In genomic region chr20:46652699-46653098, GRCh38 we compare ENCODE assay signal across 25 cellular contexts. TPM values are rescaled to one million over a fixed set of nuclear protein-coding genes. Genes with fewer than 3 reads are reported as not detected.
"Had no signal": no experiment of that assay in that cellular context is flagged by ENCODE, and none has a peak within 500 bp of the region (broad histone marks: within the 10 kb centered on the region; RNA-seq: fewer than 3 reads in every experiment).

No MANE protein-coding gene starts in this region.

- H3K4me1 Mint-ChIP-seq: activated CD4-positive, alpha-beta T cell treated with anti-CD3 and anti-CD28 coated beads, Interleukin-2, amount 10 ng/mL, durations not matched to agents 24 days and 14 days; memory B cell had no signal

- H3K4me1 ChIP-seq: ascending aorta, left lung, right atrium auricular region had no signal

- H3K36me3 ChIP-seq: ascending aorta, cardiac muscle cell, esophagus squamous epithelium, left lung, neutrophil, right atrium auricular region, suprapubic skin had no signal

- DNase-seq: activated CD4-positive, alpha-beta T cell treated with anti-CD3 and anti-CD28 coated beads, Interleukin-2, amount 10 ng/mL, durations not matched to agents 24 days and 14 days; activated CD4-positive, CD25-positive, alpha-beta regulatory T cell; activated naive CD4-positive, alpha-beta T cell; activated naive CD8-positive, alpha-beta T cell treated with anti-CD3 and anti-CD28 coated beads, Interleukin-2, amount 10 ng/mL, durations not matched to agents 7 days and 5 days; activated T-cell treated with anti-CD3 and anti-CD28 coated beads for 4 hours; esophagus squamous epithelium; left lung; natural killer cell; posterior cingulate gyrus; stimulated activated CD4-positive, alpha-beta T cell treated with anti-CD3 and anti-CD28 coated beads, Interleukin-15, amount 100 ng/mL, for 24 hours; stimulated activated CD4-positive, alpha-beta T cell treated with anti-CD3 and anti-CD28 coated beads, Interleukin-4, amount 100 ng/mL, for 24 hours; stimulated activated naive CD4-positive, alpha-beta T cell had no signal

- H3K27me3 ChIP-seq: ascending aorta, right atrium auricular region had no signal

- FAIRE-seq: colon, endometrium, keratinocyte had no signal

- H3K9me3 Mint-ChIP-seq: activated CD4-positive, alpha-beta T cell treated with anti-CD3 and anti-CD28 coated beads, Interleukin-2, amount 10 ng/mL, durations not matched to agents 24 days and 14 days; activated naive CD8-positive, alpha-beta T cell treated with anti-CD3 and anti-CD28 coated beads, Interleukin-2, amount 10 ng/mL, durations not matched to agents 7 days and 5 days; natural killer cell; type B pancreatic cell had no signal

- H3K27ac Mint-ChIP-seq: activated CD4-positive, alpha-beta T cell treated with anti-CD3 and anti-CD28 coated beads, Interleukin-2, amount 10 ng/mL, durations not matched to agents 24 days and 14 days; activated naive CD8-positive, alpha-beta T cell treated with anti-CD3 and anti-CD28 coated beads, Interleukin-2, amount 10 ng/mL, durations not matched to agents 7 days and 5 days; memory B cell; natural killer cell; type B pancreatic cell had no signal

- H3K9me3 ChIP-seq: ascending aorta, esophagus squamous epithelium, left lung, neutrophil, right atrium auricular region, suprapubic skin had no signal

- H3K27ac ChIP-seq: ascending aorta, cardiac muscle cell, esophagus squamous epithelium, hepatocyte, left lung, neutrophil, right atrium auricular region, skin epidermis, suprapubic skin had no signal

- H3K36me3 Mint-ChIP-seq: memory B cell, type B pancreatic cell had no signal

- H3K4me3 ChIP-seq: ascending aorta, cardiac muscle cell, esophagus squamous epithelium, hepatocyte, left lung, right atrium auricular region, skin epidermis, suprapubic skin had no signal

- ATAC-seq: left lung, natural killer cell had no signal

- H3K4me3 Mint-ChIP-seq: activated CD4-positive, alpha-beta T cell treated with anti-CD3 and anti-CD28 coated beads, Interleukin-2, amount 10 ng/mL, durations not matched to agents 24 days and 14 days; activated naive CD8-positive, alpha-beta T cell treated with anti-CD3 and anti-CD28 coated beads, Interleukin-2, amount 10 ng/mL, durations not matched to agents 7 days and 5 days; memory B cell; natural killer cell; type B pancreatic cell had no signal

RNA-seq across cellular contexts. Expression of gene SLC13A3, which starts 1.4 kb away (rescaled TPM):
- total RNA-seq: activated CD4-positive, alpha-beta T cell treated with anti-CD3 and anti-CD28 coated beads, Interleukin-2, amount 10 ng/mL, durations not matched to agents 24 days and 14 days; activated CD8-positive, alpha-beta memory T cell treated with anti-CD3 and anti-CD28 coated beads for 36 hours; ascending aorta had no signal

RNA-seq across cellular contexts. Expression of gene SLC2A10, which starts 56.8 kb away (rescaled TPM):
- total RNA-seq: activated CD4-positive, alpha-beta T cell treated with anti-CD3 and anti-CD28 coated beads, Interleukin-2, amount 10 ng/mL, durations not matched to agents 24 days and 14 days; activated naive CD8-positive, alpha-beta T cell treated with anti-CD3 and anti-CD28 coated beads, Interleukin-2, amount 10 ng/mL, durations not matched to agents 7 days and 5 days had no signal
- polyA plus RNA-seq: keratinocyte had no signal
